16 cellular contexts compared by ENCODE assay signal in genomic region chr15:51193526-51193925, GRCh38.
"Had no signal": no experiment of that assay in that cellular context is flagged by ENCODE, and none has a peak within 500 bp of the region (broad histone marks: within the 10 kb centered on the region; RNA-seq: fewer than 3 reads in every experiment).

No MANE protein-coding gene starts in this region.

- H3K79me2 ChIP-seq: parathyroid adenoma had no signal

- H3K27me3 ChIP-seq: neural progenitor cell had no signal

- H3K9ac ChIP-seq: neural progenitor cell, parathyroid adenoma had no signal

- H3K4me2 ChIP-seq: neural progenitor cell had no signal

- H3K36me3 ChIP-seq: cardiac muscle cell, neural progenitor cell had no signal

- H3K4me3 ChIP-seq: cardiac muscle cell, neural progenitor cell, skin epidermis had no signal

- ATAC-seq: effector memory CD8-positive, alpha-beta T cell had no signal

- H3K4me1 ChIP-seq: neural progenitor cell, parathyroid adenoma had no signal

- H3K36me3 Mint-ChIP-seq: activated naive CD4-positive, alpha-beta T cell treated with anti-CD3 and anti-CD28 coated beads, Interleukin-2, amount 10 ng/mL, durations not matched to agents 7 days and 5 days; neural progenitor cell had no signal

- DNase-seq: activated CD4-positive, alpha-beta T cell treated with anti-CD3 and anti-CD28 coated beads for 4 hours; activated CD8-positive, alpha-beta memory T cell treated with anti-CD3 and anti-CD28 coated beads, Interleukin-2, amount 50 U/mL, for 48 hours; activated CD8-positive, alpha-beta T cell treated with anti-CD3 and anti-CD28 coated beads, Interleukin-2, amount 10 ng/mL, durations not matched to agents 7 days and 5 days; activated naive CD4-positive, alpha-beta T cell treated with anti-CD3 and anti-CD28 coated beads, Interleukin-2, amount 10 ng/mL, durations not matched to agents 7 days and 5 days; effector memory CD8-positive, alpha-beta T cell; foreskin keratinocyte; left colon; T-helper 9 cell; trophoblast cell had no signal

- H3K4me1 Mint-ChIP-seq: activated naive CD4-positive, alpha-beta T cell treated with anti-CD3 and anti-CD28 coated beads, Interleukin-2, amount 10 ng/mL, durations not matched to agents 7 days and 5 days; neural progenitor cell had no signal

- H2AFZ ChIP-seq: neural progenitor cell, parathyroid adenoma had no signal

- H3K27ac ChIP-seq: cardiac muscle cell, epithelial cell of prostate, foreskin keratinocyte, neural progenitor cell, parathyroid adenoma, VCaP had no signal

- H3K9me3 Mint-ChIP-seq: activated naive CD4-positive, alpha-beta T cell treated with anti-CD3 and anti-CD28 coated beads, Interleukin-2, amount 10 ng/mL, durations not matched to agents 7 days and 5 days; activated T-helper 2 cell treated with anti-CD3 and anti-CD28 coated beads, Interferon-gamma antibody, Interleukin-2, Interleukin-4, amounts not matched to agents 10 μg/mL and 5 μg/mL and 100 μg/mL, durations not matched to agents 14 hours and 24 hours and 36 hours; effector memory CD8-positive, alpha-beta T cell; neural progenitor cell had no signal

- H3K4me3 Mint-ChIP-seq: activated CD8-positive, alpha-beta T cell treated with anti-CD3 and anti-CD28 coated beads, Interleukin-2, amount 10 ng/mL, durations not matched to agents 7 days and 5 days; activated naive CD4-positive, alpha-beta T cell treated with anti-CD3 and anti-CD28 coated beads, Interleukin-2, amount 10 ng/mL, durations not matched to agents 7 days and 5 days; effector memory CD8-positive, alpha-beta T cell; neural progenitor cell had no signal

- H3K27ac Mint-ChIP-seq: activated CD8-positive, alpha-beta T cell treated with anti-CD3 and anti-CD28 coated beads, Interleukin-2, amount 10 ng/mL, durations not matched to agents 7 days and 5 days; activated naive CD4-positive, alpha-beta T cell treated with anti-CD3 and anti-CD28 coated beads, Interleukin-2, amount 10 ng/mL, durations not matched to agents 7 days and 5 days; activated T-helper 2 cell treated with anti-CD3 and anti-CD28 coated beads, Interferon-gamma antibody, Interleukin-2, Interleukin-4, amounts not matched to agents 10 μg/mL and 5 μg/mL and 100 μg/mL, durations not matched to agents 14 hours and 24 hours and 36 hours; effector memory CD8-positive, alpha-beta T cell; neural progenitor cell had no signal
